Comparison of ENCODE assay signal across 24 cellular contexts in the genomic region with DNA sequence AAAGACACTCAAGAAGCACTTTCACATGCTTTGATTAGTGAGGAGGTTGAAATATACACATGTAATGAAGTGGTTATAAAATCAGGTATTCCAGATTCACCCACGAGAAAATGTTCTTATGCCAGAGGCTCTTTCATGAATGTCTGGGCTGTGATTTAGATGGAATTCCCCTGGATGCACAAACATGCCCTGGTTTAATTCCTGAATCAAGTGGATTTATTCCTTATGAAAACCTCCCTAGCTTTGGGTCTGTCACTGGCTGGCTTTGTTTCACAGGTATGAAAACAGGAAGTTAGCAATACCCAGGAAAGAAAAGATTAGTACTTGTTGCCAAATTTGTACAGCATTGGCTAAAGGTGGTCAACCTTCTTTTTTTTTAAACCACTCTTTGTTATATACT.
DNase-seq lines count a peak whose midpoint lies in the region; ATAC-seq and TF ChIP-seq lines count a peak whose summit lies in the region.
"Had no signal": no experiment of that assay in that cellular context is flagged by ENCODE, and none has a peak within 500 bp of the region (broad histone marks: within the 10 kb centered on the region; RNA-seq: fewer than 3 reads in every experiment).

No MANE protein-coding gene starts in this region.

- peak overlapping the region; percentile 59 for H3K4me2 ChIP-seq in OCI-LY3 (ENCODE audit: low read length)
- H3K4me2 ChIP-seq: BLaER1 had no signal

- intact Hi-C loops in left lung (cut with DNase I): no loop called here

- no peak overlapping the region for H3K4me3 Mint-ChIP-seq in endothelial cell (ENCODE audit: unreplicated experiment)
- H3K4me3 Mint-ChIP-seq in T-helper 2 cell treated with Interferon-gamma antibody and Interleukin-4, amounts not matched to agents 5 μg/mL and 100 μg/mL, for 36 hours: no peak overlapping the region
- H3K4me3 Mint-ChIP-seq: activated CD8-positive, alpha-beta T cell treated with anti-CD3 and anti-CD28 coated beads for 36 hours; activated naive CD8-positive, alpha-beta T cell treated with anti-CD3 and anti-CD28 coated beads for 36 hours; stimulated activated naive B cell treated with anti-CD40 and anti-IgM and Interleukin-4, amounts not matched to agents 10 μg/mL and 1 μg/mL and 100 μg/mL, for 72 hours had no signal

- peak; percentile 15 for ATAC-seq in HG03432 (IDR thresholded peaks at IDR 0.05; ENCODE audit: unreplicated experiment)
- peak; percentile 48 for ATAC-seq in left lung
- ATAC-seq in GM19023 (IDR thresholded peaks at IDR 0.05; ENCODE audit: unreplicated experiment): no peak
- ATAC-seq: activated CD8-positive, alpha-beta T cell treated with anti-CD3 and anti-CD28 coated beads for 36 hours had no signal

- H3K4me3 ChIP-seq in OCI-LY3 (ENCODE audit: low read length) (no peak overlapping the region), left lung (no peak overlapping the region)
- H3K4me3 ChIP-seq: BLaER1, heart right ventricle, prostate gland, sigmoid colon had no signal

- H2AFZ ChIP-seq in OCI-LY3 (ENCODE audit: low read depth, low read length): peak overlapping the region; percentile 48

- DNase-seq in endothelial cell (ENCODE audit: low spot score): no peak
- DNase-seq in left lung: no peak
- no peak for DNase-seq in activated CD8-positive, alpha-beta memory T cell treated with anti-CD3 and anti-CD28 coated beads, Interleukin-2, amount 50 U/mL, for 4 hours
- no peak for DNase-seq in T-helper 2 cell treated with Interferon-gamma antibody and Interleukin-4, amounts not matched to agents 5 μg/mL and 100 μg/mL, for 36 hours (ENCODE audit: low spot score)
- no peak for DNase-seq in activated CD4-positive, alpha-beta T cell treated with anti-CD3 and anti-CD28 coated beads for 1 hour
- DNase-seq: activated CD4-positive, CD25-positive, alpha-beta regulatory T cell treated with anti-CD3 and anti-CD28 coated beads, Interleukin-2, amount 50 U/mL, for 72 hours; activated CD8-positive, alpha-beta T cell treated with anti-CD3 and anti-CD28 coated beads for 36 hours; activated naive CD8-positive, alpha-beta T cell treated with anti-CD3 and anti-CD28 coated beads for 36 hours; cerebellar nuclear complex; erythroblast; heart right ventricle; NCI-H1105; NCI-H2029; NCI-H2227 treated with DMSO at 0.1 percent for 48 hours; NCI-H69; sigmoid colon; stimulated activated CD4-positive, alpha-beta T cell treated with anti-CD3 and anti-CD28 coated beads, Interleukin-15, amount 100 ng/mL, for 24 hours; stimulated activated naive B cell treated with anti-CD40 and anti-IgM and Interleukin-4, amounts not matched to agents 10 μg/mL and 1 μg/mL and 100 μg/mL, for 72 hours had no signal

- peaks cover 46% of the 10 kb centered on the region for H3K4me1 Mint-ChIP-seq in endothelial cell (ENCODE audit: unreplicated experiment)
- H3K4me1 Mint-ChIP-seq in T-helper 2 cell treated with Interferon-gamma antibody and Interleukin-4, amounts not matched to agents 5 μg/mL and 100 μg/mL, for 36 hours (ENCODE audit: low read depth): no peaks in the 10 kb centered on the region
- H3K4me1 Mint-ChIP-seq: activated naive CD8-positive, alpha-beta T cell treated with anti-CD3 and anti-CD28 coated beads for 36 hours; stimulated activated naive B cell treated with anti-CD40 and anti-IgM and Interleukin-4, amounts not matched to agents 10 μg/mL and 1 μg/mL and 100 μg/mL, for 72 hours had no signal

- H3K9me3 ChIP-seq in OCI-LY3 (ENCODE audit: insufficient read depth, low read length) (no peaks in the 10 kb centered on the region), left lung (no peaks in the 10 kb centered on the region)
- H3K9me3 ChIP-seq: BLaER1, heart right ventricle, neutrophil, prostate gland, sigmoid colon had no signal

- H3K9me3 Mint-ChIP-seq in endothelial cell (ENCODE audit: unreplicated experiment): no peaks in the 10 kb centered on the region
- H3K9me3 Mint-ChIP-seq in T-helper 2 cell treated with Interferon-gamma antibody and Interleukin-4, amounts not matched to agents 5 μg/mL and 100 μg/mL, for 36 hours: no peaks in the 10 kb centered on the region
- H3K9me3 Mint-ChIP-seq: activated CD8-positive, alpha-beta T cell treated with anti-CD3 and anti-CD28 coated beads for 36 hours; activated naive CD8-positive, alpha-beta T cell treated with anti-CD3 and anti-CD28 coated beads for 36 hours; stimulated activated naive B cell treated with anti-CD40 and anti-IgM and Interleukin-4, amounts not matched to agents 10 μg/mL and 1 μg/mL and 100 μg/mL, for 72 hours had no signal

- H4K20me1 ChIP-seq in OCI-LY3 (ENCODE audit: insufficient read depth, low read length): no peaks in the 10 kb centered on the region
- H4K20me1 ChIP-seq: BLaER1 had no signal

- H3K79me2 ChIP-seq in OCI-LY3 (ENCODE audit: low read length): no peaks in the 10 kb centered on the region

- TF ChIP-seq CTCF in OCI-LY3 (IDR thresholded peaks at IDR 0.05; ENCODE audit: low read depth, low read length): no peak
- no peak for TF ChIP-seq CTCF in endothelial cell (IDR thresholded peaks at IDR 0.05; ENCODE audit: unreplicated experiment)
- TF ChIP-seq CTCF in left lung (IDR thresholded peaks at IDR 0.05): no peak

- H3K27me3 ChIP-seq in OCI-LY3 (ENCODE audit: low read depth, low read length) (no peaks in the 10 kb centered on the region), left lung (no peaks in the 10 kb centered on the region)
- H3K27me3 ChIP-seq: BLaER1, heart right ventricle, neutrophil, sigmoid colon had no signal

- H3K36me3 ChIP-seq in OCI-LY3 (replicated peaks; ENCODE audit: low read depth, low read length) (no peaks in the 10 kb centered on the region), left lung (no peaks in the 10 kb centered on the region)
- H3K36me3 ChIP-seq: heart right ventricle, neutrophil, prostate gland, sigmoid colon had no signal

- H3K27ac ChIP-seq in OCI-LY3 (ENCODE audit: low read length): peak overlapping the region; percentile 33
- no peak overlapping the region for H3K27ac ChIP-seq in left lung
- H3K27ac ChIP-seq: BLaER1, heart right ventricle, neutrophil, prostate gland, sigmoid colon had no signal

- H3K4me1 ChIP-seq in OCI-LY3 (ENCODE audit: low read length) (peaks cover 25% of the 10 kb centered on the region), left lung (peaks cover 0 to 7% of the 10 kb centered on the region in 2 donors)
- H3K4me1 ChIP-seq: BLaER1, prostate gland had no signal

- peaks cover 4% of the 10 kb centered on the region for H3K36me3 Mint-ChIP-seq in endothelial cell (ENCODE audit: low read depth, unreplicated experiment)
- no peaks in the 10 kb centered on the region for H3K36me3 Mint-ChIP-seq in T-helper 2 cell treated with Interferon-gamma antibody and Interleukin-4, amounts not matched to agents 5 μg/mL and 100 μg/mL, for 36 hours (ENCODE audit: low read depth)
- H3K36me3 Mint-ChIP-seq: activated naive CD8-positive, alpha-beta T cell treated with anti-CD3 and anti-CD28 coated beads for 36 hours; stimulated activated naive B cell treated with anti-CD40 and anti-IgM and Interleukin-4, amounts not matched to agents 10 μg/mL and 1 μg/mL and 100 μg/mL, for 72 hours had no signal

- H3K27me3 Mint-ChIP-seq in endothelial cell (ENCODE audit: unreplicated experiment): no peaks in the 10 kb centered on the region
- H3K27me3 Mint-ChIP-seq in T-helper 2 cell treated with Interferon-gamma antibody and Interleukin-4, amounts not matched to agents 5 μg/mL and 100 μg/mL, for 36 hours (ENCODE audit: low read depth): no peaks in the 10 kb centered on the region
- H3K27me3 Mint-ChIP-seq: activated CD8-positive, alpha-beta T cell treated with anti-CD3 and anti-CD28 coated beads for 36 hours; activated naive CD8-positive, alpha-beta T cell treated with anti-CD3 and anti-CD28 coated beads for 36 hours; stimulated activated naive B cell treated with anti-CD40 and anti-IgM and Interleukin-4, amounts not matched to agents 10 μg/mL and 1 μg/mL and 100 μg/mL, for 72 hours had no signal

- H3K27ac Mint-ChIP-seq in endothelial cell (ENCODE audit: unreplicated experiment): peak overlapping the region; percentile 92
- no peak overlapping the region for H3K27ac Mint-ChIP-seq in T-helper 2 cell treated with Interferon-gamma antibody and Interleukin-4, amounts not matched to agents 5 μg/mL and 100 μg/mL, for 36 hours
- H3K27ac Mint-ChIP-seq: activated CD8-positive, alpha-beta T cell treated with anti-CD3 and anti-CD28 coated beads for 36 hours; activated naive CD8-positive, alpha-beta T cell treated with anti-CD3 and anti-CD28 coated beads for 36 hours; stimulated activated naive B cell treated with anti-CD40 and anti-IgM and Interleukin-4, amounts not matched to agents 10 μg/mL and 1 μg/mL and 100 μg/mL, for 72 hours had no signal

- H3K9ac ChIP-seq in OCI-LY3 (ENCODE audit: low read length): peak overlapping the region; percentile 20; the same call in 1 of the 2 replicates
- H3K9ac ChIP-seq: BLaER1 had no signal
